ENCODE assay signal across 1 cellular context in genomic region chr7:143395187-143396149, GRCh38.
TF ChIP-seq lines count a peak whose summit lies in the region.

No MANE protein-coding gene starts in this region.

TF ChIP-seq in HepG2, 621 proteins besides CTCF, POLR2A, EP300 and RAD21 (continued from another document and continues in another):
- TF ChIP-seq ARID3A (IDR thresholded peaks at IDR 0.05; ENCODE audit: low read depth, low read length) (no peak), ZXDC (CRISPR knock-in tag; IDR thresholded peaks at IDR 0.05) (peak; percentile 67; the same call in 1 of the 2 replicates), SP140L (CRISPR knock-in tag; IDR thresholded peaks at IDR 0.05; ENCODE audit: borderline replicate concordance) (no peak), TCF7 (IDR thresholded peaks at IDR 0.05; ENCODE audit: low read depth) (no peak), ZBTB46 (CRISPR knock-in tag; IDR thresholded peaks at IDR 0.05; ENCODE audit: borderline replicate concordance) (no peak), KDM1A (CRISPR knock-in tag; IDR thresholded peaks at IDR 0.05) (0 out of 2 replicates have a peak, but pooled peaks have one; percentile 13), ZSCAN25 (CRISPR knock-in tag; IDR thresholded peaks at IDR 0.05) (peak; percentile 81), MYPOP (CRISPR knock-in tag; IDR thresholded peaks at IDR 0.05) (peak; percentile 75; the same call in 1 of the 2 replicates), RFX1 (IDR thresholded peaks at IDR 0.05) (no peak), FOXM1 (CRISPR knock-in tag; IDR thresholded peaks at IDR 0.05) (no peak), ZSCAN20 (CRISPR knock-in tag; IDR thresholded peaks at IDR 0.05; ENCODE audit: borderline replicate concordance) (no peak), SNAPC4 (CRISPR knock-in tag; IDR thresholded peaks at IDR 0.05) (no peak), ZNF619 (CRISPR knock-in tag; IDR thresholded peaks at IDR 0.05) (peak; percentile 43; the same call in 1 of the 2 replicates), NR0B2 (CRISPR knock-in tag; IDR thresholded peaks at IDR 0.05) (no peak), NPAS2 (CRISPR knock-in tag; IDR thresholded peaks at IDR 0.05; ENCODE audit: borderline replicate concordance) (no peak), RARG (CRISPR knock-in tag; IDR thresholded peaks at IDR 0.05; ENCODE audit: low read depth) (no peak), ZSCAN29 (CRISPR knock-in tag; conservative IDR thresholded peaks at IDR 0.05) (0 out of 2 replicates have a peak, but pooled peaks have one; percentile 14), DNMT3B (CRISPR knock-in tag; conservative IDR thresholded peaks at IDR 0.05) (no peak), ZNF367 (CRISPR knock-in tag; IDR thresholded peaks at IDR 0.05; ENCODE audit: borderline replicate concordance) (no peak), ZBTB2 (CRISPR knock-in tag; IDR thresholded peaks at IDR 0.05; ENCODE audit: low read depth) (no peak), NFAT5 (CRISPR knock-in tag; IDR thresholded peaks at IDR 0.05) (0 out of 2 replicates have a peak, but pooled peaks have one; percentile 46), MXI1 (IDR thresholded peaks at IDR 0.05; ENCODE audit: borderline replicate concordance, low read depth, low read length) (no peak), ZFYVE20 (CRISPR knock-in tag; IDR thresholded peaks at IDR 0.05; ENCODE audit: borderline replicate concordance, low read depth) (no peak), ZSCAN22 (CRISPR knock-in tag; IDR thresholded peaks at IDR 0.05) (no peak), XBP1 (CRISPR knock-in tag; IDR thresholded peaks at IDR 0.05) (no peak), STAG1 (CRISPR knock-in tag; IDR thresholded peaks at IDR 0.05) (peak; percentile 25; the same call in 1 of the 2 replicates), DPF2 (CRISPR knock-in tag; IDR thresholded peaks at IDR 0.05; ENCODE audit: borderline replicate concordance, low read depth) (peak; percentile 78), ATF3 (CRISPR knock-in tag; IDR thresholded peaks at IDR 0.05) (no peak), ZNF552 (CRISPR knock-in tag; IDR thresholded peaks at IDR 0.05; ENCODE audit: borderline replicate concordance) (no peak), ZNF564 (CRISPR knock-in tag; IDR thresholded peaks at IDR 0.05) (no peak), TEF (CRISPR knock-in tag; IDR thresholded peaks at IDR 0.05) (no peak), SALL1 (CRISPR knock-in tag; IDR thresholded peaks at IDR 0.05) (peak; percentile 95), ZMAT3 (CRISPR knock-in tag; conservative IDR thresholded peaks at IDR 0.05) (no peak), TFE3 (CRISPR knock-in tag; IDR thresholded peaks at IDR 0.05) (no peak), ZNF451 (CRISPR knock-in tag; IDR thresholded peaks at IDR 0.05) (peak; percentile 58; the same call in 1 of the 2 replicates)
